Comparison of ENCODE assay signal across 1 cellular context in the genomic region with DNA sequence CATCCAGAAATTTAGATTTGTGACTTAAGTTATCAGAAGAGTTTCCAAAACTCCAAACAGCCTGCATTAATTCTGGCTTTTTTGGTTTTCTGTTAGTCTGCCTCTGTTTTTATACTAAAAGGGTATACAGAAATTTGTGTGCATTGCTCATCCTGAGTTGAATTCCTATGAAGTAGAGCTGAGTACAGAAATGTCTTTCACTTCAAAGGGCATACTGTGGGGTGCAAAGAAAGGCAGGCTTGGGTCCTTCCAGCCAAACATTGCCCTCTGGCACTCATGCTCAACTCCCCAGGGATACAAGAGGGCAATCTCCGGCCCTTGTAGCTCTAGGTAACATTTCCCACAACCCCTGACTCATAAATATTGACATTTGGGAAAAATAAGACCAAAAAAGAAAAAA.
TF ChIP-seq lines count a peak whose summit lies in the region.

No MANE protein-coding gene starts in this region.

TF ChIP-seq in IMR-90, 13 proteins besides CTCF, POLR2A, EP300 and RAD21 (continued from another document):
- no peak for TF ChIP-seq USF2 (IDR thresholded peaks at IDR 0.05; ENCODE audit: low read depth, low read length)
- TF ChIP-seq MAFK (IDR thresholded peaks at IDR 0.05; ENCODE audit: low read depth, low read length): no peak
